In the genomic region with DNA sequence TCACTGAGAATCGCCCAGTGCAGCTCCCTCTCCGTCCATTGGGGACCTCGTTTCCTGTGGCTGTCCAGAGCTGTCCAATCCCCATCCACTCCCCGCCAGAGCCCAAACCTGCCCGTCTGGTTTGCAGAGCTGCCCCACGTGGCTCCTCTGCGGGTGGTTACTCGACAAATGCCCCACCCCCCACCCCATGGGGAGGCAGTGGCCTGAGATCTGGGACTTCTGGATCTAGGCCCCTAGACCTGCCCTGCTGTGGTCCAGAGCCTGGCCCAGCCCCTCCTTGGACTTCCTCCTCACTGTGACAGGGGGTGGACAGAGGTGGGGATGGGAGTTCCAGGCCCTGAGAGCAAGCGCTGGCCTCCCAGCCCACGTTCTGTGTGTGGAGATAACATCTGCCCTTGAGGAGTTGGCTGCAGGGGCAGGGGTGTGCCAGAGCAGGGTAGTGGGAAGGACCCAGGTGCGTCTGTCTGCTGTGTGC, we compare ENCODE assay signal across 14 cellular contexts. TPM values are rescaled to one million over a fixed set of nuclear protein-coding genes. Genes with fewer than 3 reads are reported as not detected.
DNase-seq lines count a peak whose midpoint lies in the region; ATAC-seq and TF ChIP-seq lines count a peak whose summit lies in the region.
"Had no signal": no experiment of that assay in that cellular context is flagged by ENCODE, and none has a peak within 500 bp of the region (broad histone marks: within the 10 kb centered on the region; RNA-seq: fewer than 3 reads in every experiment).

No MANE protein-coding gene starts in this region.

- CTCF ChIA-PET in HEK293T (lab: Yijun Ruan, JAX), result no interaction called here

- ATAC-seq in SK-N-SH treated with all-trans-retinoic acid at 6 μM for 48 hours, result 0 out of 3 replicates have a peak, but pooled peaks have one; percentile 20
- no peak for ATAC-seq in HG03139 (IDR thresholded peaks at IDR 0.05; ENCODE audit: unreplicated experiment)
- ATAC-seq in GM21619 (IDR thresholded peaks at IDR 0.05; ENCODE audit: unreplicated experiment), result no peak
- ATAC-seq: left cardiac atrium, psoas muscle had no signal

- H3K27me3 ChIP-seq in iPS-15b (ENCODE audit: control insufficient read depth, insufficient read depth, low read length) (no peaks in the 10 kb centered on the region), spleen (replicated peaks in 1 of 7) (no peaks in the 10 kb centered on the region)

- DNase-seq in HEK293T (ENCODE audit: extremely low spot score), result peak; percentile 24
- peak; percentile 28 for DNase-seq in renal cortical epithelial cell (ENCODE audit: low read depth)
- no peak for DNase-seq in COR-L47 (lab: John Stamatoyannopoulos, UW)
- DNase-seq in spleen, result no peak
- DNase-seq: activated T-cell treated with anti-CD3 and anti-CD28 coated beads, Interleukin-2, amount 50 U/mL, for 48 hours; left cardiac atrium; NCI-H2081 treated with DMSO at 0.1 percent for 48 hours; psoas muscle had no signal

- TF ChIP-seq POLR2A in spleen (IDR thresholded peaks at IDR 0.05), result no peak

- intact Hi-C loops in spleen (cut with DNase I; ENCODE audit: low total_unique reads), result no loop called here

- POLR2A ChIA-PET in HEK293T (lab: Yijun Ruan, JAX), result no interaction called here

- no peaks in the 10 kb centered on the region for H3K36me3 ChIP-seq in iPS-15b (ENCODE audit: control insufficient read depth, insufficient read depth, low read length)
- H3K36me3 ChIP-seq in spleen, result peaks cover 0 to 17% (median 0%) of the 10 kb centered on the region in 6 donors

- H3K9me3 ChIP-seq in iPS-15b (ENCODE audit: control insufficient read depth, insufficient read depth, low read length) (no peaks in the 10 kb centered on the region), spleen (no peaks in the 10 kb centered on the region)
- H3K9me3 ChIP-seq: psoas muscle had no signal

- peak overlapping the region; percentile 37 for H3K9ac ChIP-seq in iPS-15b (ENCODE audit: low read depth, low read length)

- H3K4me3 ChIP-seq in iPS-15b (ENCODE audit: low read depth, low read length), result no peak overlapping the region
- H3K4me3 ChIP-seq in spleen, result no peak overlapping the region
- H3K4me3 ChIP-seq: psoas muscle had no signal

- peaks cover 4% of the 10 kb centered on the region for H3K4me1 ChIP-seq in iPS-15b (ENCODE audit: control insufficient read depth, insufficient read depth, low read length)
- H3K4me1 ChIP-seq in spleen, result peaks cover under 1 to 70% (median 25%) of the 10 kb centered on the region in 6 donors
- H3K4me1 ChIP-seq: psoas muscle had no signal

- WGBS in spleen, 5 donors, result 72 to 80% (median 73%) methylated on average over 6 to 11 of the region's 11 CpGs

- no peak for TF ChIP-seq CTCF in spleen (IDR thresholded peaks at IDR 0.05 in 8 of 11, conservative IDR thresholded peaks at IDR 0.05 in 3 of 11)

- H3K27ac ChIP-seq in spleen, result no peak overlapping the region
- H3K27ac ChIP-seq: psoas muscle had no signal

TF ChIP-seq in HEK293T, 16 proteins besides CTCF, POLR2A, EP300 and RAD21:
- no peak for TF ChIP-seq SP1 (IDR thresholded peaks at IDR 0.05)
- TF ChIP-seq HDGF (IDR thresholded peaks at IDR 0.05; ENCODE audit: borderline replicate concordance), result no peak

TF ChIP-seq in SK-N-SH treated with all-trans-retinoic acid at 6 μM for 48 hours, 23 proteins besides CTCF, POLR2A, EP300 and RAD21:
- TF ChIP-seq OSR1 (CRISPR knock-in tag; IDR thresholded peaks at IDR 0.05) (no peak), CSDC2 (CRISPR knock-in tag; IDR thresholded peaks at IDR 0.05) (no peak), PPARA (CRISPR knock-in tag; IDR thresholded peaks at IDR 0.05; ENCODE audit: borderline replicate concordance) (no peak)
TF ChIP-seq in SK-N-SH treated with all-trans-retinoic acid at 6 μM for 48 hours: peak in this region for 0.

RNA-seq across cellular contexts. Expression of gene PAK4, which starts 29.1 kb away (rescaled TPM):
- total RNA-seq in renal cortical epithelial cell (5.0 and 17.7 TPM in 2 replicates), spleen (10 to 100 TPM in 6 of 7 donors, 1 to 10 TPM in 1; 9.5 to 27.8 (median 19.8) TPM)
- 10 to 100 TPM in 1 of 3 donors, 1 to 10 TPM in 2; 5.2 to 13.4 (median 7.7) TPM for polyA plus RNA-seq in spleen

RNA-seq across cellular contexts. Expression of gene NCCRP1, which starts 42.1 kb away (rescaled TPM):
- total RNA-seq in renal cortical epithelial cell (0.20 and 4.3 TPM in 2 replicates), spleen (under 1 TPM in 2 of 7 donors, not detected in 5; 0.13 to 0.28 TPM)
- 1 to 10 TPM in 1 of 3 donors, under 1 TPM in 2; 0.12 to 1.7 (median 0.19) TPM for polyA plus RNA-seq in spleen
- total RNA-seq: left cardiac atrium, OCI-LY7 had no signal

RNA-seq across cellular contexts. Expression of gene SYCN, which starts 49.4 kb away (rescaled TPM):
- total RNA-seq in renal cortical epithelial cell, result not detected in 2 replicates
- total RNA-seq in spleen, result not detected
- not detected for polyA plus RNA-seq in spleen
- total RNA-seq: left cardiac atrium, OCI-LY7 had no signal
- polyA plus RNA-seq: psoas muscle, thymus had no signal

Comparison
In these comparisons a context has a peak if more than half of its experiments do, and no peak if none do; other contexts are left out.
1. DNase-seq: peak in HEK293T (single experiment) and renal cortical epithelial cell (single experiment); none in COR-L47 (single experiment) and spleen (single experiment).